ENCODE assay signal across 14 cellular contexts in genomic region chr13:62678039-62678438, GRCh38.
"Had no signal": no experiment of that assay in that cellular context is flagged by ENCODE, and none has a peak within 500 bp of the region (broad histone marks: within the 10 kb centered on the region; RNA-seq: fewer than 3 reads in every experiment).

No MANE protein-coding gene starts in this region.

- ATAC-seq: activated naive CD8-positive, alpha-beta T cell treated with anti-CD3 and anti-CD28 coated beads, Interleukin-2, amount 50 U/mL, for 24 hours; heart left ventricle; natural killer cell treated with Interleukin-12 subunit alpha and Interleukin-12 subunit beta and Interleukin-15 and Interleukin-18, amount 100 ng/mL, for 72 hours; right cardiac atrium had no signal

- H3K27ac ChIP-seq: ascending aorta, esophagus squamous epithelium, heart left ventricle, vagina had no signal

- H3K36me3 ChIP-seq: ascending aorta, esophagus squamous epithelium, heart left ventricle, vagina had no signal

- H3K9me3 ChIP-seq: ascending aorta, esophagus squamous epithelium, vagina had no signal

- H3K4me2 ChIP-seq: smooth muscle cell had no signal

- H3K4me3 ChIP-seq: ascending aorta, esophagus squamous epithelium, heart left ventricle, smooth muscle cell, vagina had no signal

- H3K4me1 ChIP-seq: ascending aorta, esophagus squamous epithelium, heart left ventricle, vagina had no signal

- FAIRE-seq: bronchial epithelial cell, colon had no signal

- DNase-seq: activated CD4-positive, alpha-beta T cell treated with anti-CD3 and anti-CD28 coated beads for 48 hours; activated naive CD4-positive, alpha-beta T cell treated with Interleukin-2 at 50 U/mL for 16 hours; activated naive CD8-positive, alpha-beta T cell treated with anti-CD3 and anti-CD28 coated beads, Interleukin-2, amount 50 U/mL, for 24 hours; esophagus squamous epithelium; foreskin fibroblast; heart left ventricle; nucleus accumbens; right cardiac atrium had no signal

- H3K27me3 ChIP-seq: ascending aorta, esophagus squamous epithelium, heart left ventricle, vagina had no signal
